Comparison of ENCODE assay signal across 25 cellular contexts in genomic region chr10:24783504-24783903, GRCh38.
"Had no signal": no experiment of that assay in that cellular context is flagged by ENCODE, and none has a peak within 500 bp of the region (broad histone marks: within the 10 kb centered on the region; RNA-seq: fewer than 3 reads in every experiment).

No MANE protein-coding gene starts in this region.

- H3K27me3 ChIP-seq: colonic mucosa, esophagus squamous epithelium, neutrophil, right lobe of liver, stomach, tibial nerve, upper lobe of left lung had no signal

- H3K79me2 ChIP-seq: parathyroid adenoma had no signal

- H3K36me3 ChIP-seq: colonic mucosa, esophagus squamous epithelium, heart right ventricle, neutrophil, right lobe of liver, stomach, thoracic aorta, tibial nerve, upper lobe of left lung had no signal

- H2AFZ ChIP-seq: parathyroid adenoma had no signal

- H3K4me3 ChIP-seq: colonic mucosa, esophagus squamous epithelium, heart right ventricle, lung, mucosa of descending colon, right lobe of liver, stomach, thoracic aorta, tibial nerve, upper lobe of left lung had no signal

- H3K27ac ChIP-seq: colonic mucosa, esophagus squamous epithelium, heart right ventricle, neutrophil, parathyroid adenoma, right lobe of liver, stomach, thoracic aorta, tibial nerve, upper lobe of left lung had no signal

- FAIRE-seq: islet of Langerhans, small intestine, urothelium cell line had no signal

- H3K9me3 ChIP-seq: colonic mucosa, esophagus squamous epithelium, heart right ventricle, mucosa of descending colon, neutrophil, right lobe of liver, stomach, thoracic aorta, tibial nerve, upper lobe of left lung had no signal

- ATAC-seq: heart right ventricle; left colon; mucosa of descending colon; natural killer cell treated with Interleukin-12 subunit alpha and Interleukin-12 subunit beta and Interleukin-15 and Interleukin-18, amount 100 ng/mL, for 72 hours; right lobe of liver; stimulated activated effector memory CD8-positive, alpha-beta T cell treated with anti-CD3 and anti-CD28 coated beads, Interleukin-12 subunit alpha, Interleukin-12 subunit beta, amount 100 ng/mL, for 72 hours had no signal

- DNase-seq: colonic mucosa; effector memory CD4-positive, alpha-beta T cell; erythroblast; esophagus squamous epithelium; glutamatergic neuron; heart right ventricle; left colon; mucosa of descending colon; naive B cell; right lobe of liver; small intestine; stimulated activated CD4-positive, alpha-beta T cell treated with anti-CD3 and anti-CD28 coated beads, Interleukin-1b, Interleukin-23, amount 100 ng/mL, for 48 hours; stimulated activated CD4-positive, alpha-beta T cell treated with anti-CD3 and anti-CD28 coated beads, Interleukin-4, amount 100 ng/mL, for 24 hours; stimulated activated naive CD4-positive, alpha-beta T cell treated with Interleukin-2 at 50 U/mL for 16 hours; stomach; upper lobe of left lung had no signal

- H3K9ac ChIP-seq: parathyroid adenoma had no signal

- H3K4me1 ChIP-seq: colonic mucosa, esophagus squamous epithelium, heart right ventricle, parathyroid adenoma, right lobe of liver, stomach, tibial nerve, upper lobe of left lung had no signal
